10 cellular contexts compared by ENCODE assay signal in genomic region chrX:139770366-139770765, GRCh38.
"Had no signal": no experiment of that assay in that cellular context is flagged by ENCODE, and none has a peak within 500 bp of the region (broad histone marks: within the 10 kb centered on the region; RNA-seq: fewer than 3 reads in every experiment).

No MANE protein-coding gene starts in this region.

- H3K4me3 ChIP-seq: GM23248, GM23338, HAP-1 had no signal

- H3K27ac Mint-ChIP-seq: GM23338, HFFc6 had no signal

- H3K4me1 Mint-ChIP-seq: GM23338 had no signal

- DNase-seq: GM23248, GOT3, H7, H9, HCEC 1CT, HFFc6 had no signal

- H3K27ac ChIP-seq: GM23248 had no signal

- H3K4me3 Mint-ChIP-seq: GM23338, H9, HFFc6 had no signal

- FAIRE-seq: H1, H54 had no signal

- H3K9me3 Mint-ChIP-seq: HFFc6 had no signal
